8 cellular contexts compared by ENCODE assay signal in genomic region chr14:77037886-77038511, GRCh38. TPM values are rescaled to one million over a fixed set of nuclear protein-coding genes. Genes with fewer than 3 reads are reported as not detected.
DNase-seq lines count a peak whose midpoint lies in the region; ATAC-seq, FAIRE-seq and TF ChIP-seq lines count a peak whose summit lies in the region.

No MANE protein-coding gene starts in this region.

- 62% methylated on average over 21 of the region's 21 CpGs for WGBS in liver
- 65% methylated on average over 21 of the region's 21 CpGs for WGBS in HepG2 (ENCODE audit: low lambda C conversion rate)

- no peak for TF ChIP-seq EP300 in HepG2 (IDR thresholded peaks at IDR 0.05; ENCODE audit: low read depth in 2 of 2, low read length in 2 of 2)
- no peak for TF ChIP-seq EP300 in HepG2 (CRISPR knock-in tag; IDR thresholded peaks at IDR 0.05; ENCODE audit: borderline replicate concordance)

- in situ Hi-C loops in HepG2 (cut with HindIII; ENCODE audit: extremely low pct_ligation_motif_present, low pct_unique_long_range_greater_than_20kb), result no loop called here

- no peak for TF ChIP-seq POLR2A in HepG2 (IDR thresholded peaks at IDR 0.05; ENCODE audit: insufficient read depth in 1 of 2, low read depth in 2 of 2, low read length in 2 of 2)

- H3K27me3 ChIP-seq in liver (ENCODE audit: control insufficient read depth in 4 of 4, insufficient read depth in 4 of 4, low read length in 3 of 4) (no peaks in the 10 kb centered on the region), HepG2 (ENCODE audit: control insufficient read depth in 1 of 2, insufficient read depth in 2 of 2, low read length in 2 of 2) (no peaks in the 10 kb centered on the region), iPS-15b (ENCODE audit: control insufficient read depth, insufficient read depth, low read length) (peaks cover 3% of the 10 kb centered on the region)

- intact Hi-C loops in HepG2 (cut with micrococcal nuclease; ENCODE audit: unreplicated experiment), result no loop called here

- H3K9ac ChIP-seq in liver (ENCODE audit: low read depth in 1 of 2, low read length in 2 of 2), result no peak overlapping the region
- H3K9ac ChIP-seq in HepG2 (ENCODE audit: insufficient read depth, low read depth, low read length), result no peak overlapping the region
- H3K9ac ChIP-seq in iPS-15b (ENCODE audit: low read depth, low read length), result peak overlapping the region; percentile 2

- no peak for FAIRE-seq in HepG2 (lab: Jason Lieb, UNC)

- H2AFZ ChIP-seq in HepG2 (ENCODE audit: low read length), result no peak overlapping the region

- no peak overlapping the region for H3K4me2 ChIP-seq in HepG2 (ENCODE audit: low read depth, low read length)

- CTCF ChIA-PET in HepG2 (lab: Yijun Ruan, JAX; ENCODE audit: low intra/inter-chr PET ratio, low total read pairs), result no interaction called here

- TF ChIP-seq RAD21 in liver (IDR thresholded peaks at IDR 0.05) (no peak), HepG2 (CRISPR knock-in tag; IDR thresholded peaks at IDR 0.05) (no peak)

- no peak for TF ChIP-seq CTCF in liver (IDR thresholded peaks at IDR 0.05; ENCODE audit: low read depth, low read length, missing input control)
- TF ChIP-seq CTCF in HepG2 (CRISPR knock-in tag; IDR thresholded peaks at IDR 0.05), result no peak

- no peak for DNase-seq in HepG2 (ENCODE audit: low spot score)
- peak; percentile 28 to 31 for DNase-seq in activated T-helper 1 cell treated with anti-CD3 and anti-CD28 coated beads, Interleukin-2, amount 50 U/mL, for 16 hours (ENCODE audit: low read depth in 1 of 2, low spot score in 1 of 2)
- peak; percentile 53 for DNase-seq in stimulated activated CD8-positive, alpha-beta memory T cell treated with anti-CD3 and anti-CD28 coated beads, Interleukin-12 subunit alpha, Interleukin-12 subunit beta, amount 100 ng/mL, for 4 hours (ENCODE audit: low read depth)
- no peak for DNase-seq in NCI-H82 treated with DMSO at 0.1 percent for 48 hours (lab: John Stamatoyannopoulos, UW; ENCODE audit: unreplicated experiment)
- DNase-seq in NCI-H2081 (lab: John Stamatoyannopoulos, UW), result no peak

- H3K4me1 ChIP-seq in liver (ENCODE audit: control insufficient read depth in 4 of 4, insufficient read depth in 4 of 4, low read length in 3 of 4) (peaks cover 28 to 79% (median 64%) of the 10 kb centered on the region in 4 donors), HepG2 (ENCODE audit: insufficient read depth, low read length) (peaks cover 85% of the 10 kb centered on the region), iPS-15b (ENCODE audit: control insufficient read depth, insufficient read depth, low read length) (peaks cover 43% of the 10 kb centered on the region)

- H3K9me3 ChIP-seq in liver (ENCODE audit: control insufficient read depth in 4 of 4, low read length in 3 of 4), result no peaks in the 10 kb centered on the region
- H3K9me3 ChIP-seq in HepG2 (ENCODE audit: low read length), result no peaks in the 10 kb centered on the region
- no peaks in the 10 kb centered on the region for H3K9me3 ChIP-seq in iPS-15b (ENCODE audit: control insufficient read depth, insufficient read depth, low read length)

- H4K20me1 ChIP-seq in HepG2 (ENCODE audit: insufficient read depth, low read length), result no peaks in the 10 kb centered on the region

- no TSS peak for BruUV-seq in HepG2 (replicated peaks; lab: Mats Ljungman, UMichigan)

- H3K36me3 ChIP-seq in liver (ENCODE audit: control insufficient read depth in 4 of 4, insufficient read depth in 3 of 4, low read depth in 1 of 4, low read length in 3 of 4) (no peaks in the 10 kb centered on the region), HepG2 (replicated peaks in 1 of 2; ENCODE audit: control insufficient read depth in 1 of 2, insufficient read depth in 2 of 2, low read length in 2 of 2) (no peaks in the 10 kb centered on the region), iPS-15b (ENCODE audit: control insufficient read depth, insufficient read depth, low read length) (no peaks in the 10 kb centered on the region)

- no peaks in the 10 kb centered on the region for H3K79me2 ChIP-seq in HepG2 (ENCODE audit: insufficient read depth, low read length)

- H3K4me3 ChIP-seq in liver (ENCODE audit: low read depth in 1 of 3, low read length in 3 of 3), result no peak overlapping the region
- H3K4me3 ChIP-seq in HepG2 (replicated peaks in 1 of 3; ENCODE audit: insufficient read depth in 1 of 3, low read depth in 2 of 3, low read length in 3 of 3), result no peak overlapping the region
- peak overlapping the region; percentile 31 for H3K4me3 ChIP-seq in iPS-15b (ENCODE audit: low read depth, low read length)

- H3K27ac ChIP-seq in liver (ENCODE audit: low read depth in 1 of 2, low read length in 2 of 2), result peak overlapping the region; percentile 97 to 99
- H3K27ac ChIP-seq in HepG2 (ENCODE audit: extremely low read length, insufficient read depth, low read length), result no peak overlapping the region

- ATAC-seq in HepG2 (no peak), HG02981 (IDR thresholded peaks at IDR 0.05; ENCODE audit: unreplicated experiment) (no peak)

- POLR2A ChIA-PET in HepG2 (lab: Yijun Ruan, JAX), result no interaction called here

TF ChIP-seq in liver, 16 proteins besides CTCF, POLR2A, EP300 and RAD21 (continues in another document):
- no peak for TF ChIP-seq FOXA1 (IDR thresholded peaks at IDR 0.05)
- TF ChIP-seq GABPA (IDR thresholded peaks at IDR 0.05 in 1 of 2, conservative IDR thresholded peaks at IDR 0.05 in 1 of 2), result no peak

TF ChIP-seq in HepG2, 621 proteins besides CTCF, POLR2A, EP300 and RAD21 (continues in another document):
- TF ChIP-seq ZFYVE20 (CRISPR knock-in tag; IDR thresholded peaks at IDR 0.05; ENCODE audit: borderline replicate concordance, low read depth) (no peak), ZNF317 (CRISPR knock-in tag; IDR thresholded peaks at IDR 0.05) (no peak), ZBTB10 (CRISPR knock-in tag; IDR thresholded peaks at IDR 0.05; ENCODE audit: borderline replicate concordance) (no peak), SNRNP70 (IDR thresholded peaks at IDR 0.05; ENCODE audit: low read depth, low read length) (no peak), CCAR2 (optimal IDR thresholded peaks at IDR 0.05; ENCODE audit: low read depth, low read length) (no peak), ZFP36 (IDR thresholded peaks at IDR 0.05; ENCODE audit: borderline replicate concordance, low read depth, low read length, partially characterized antibody) (no peak)
- TF ChIP-seq, protein P1, sequence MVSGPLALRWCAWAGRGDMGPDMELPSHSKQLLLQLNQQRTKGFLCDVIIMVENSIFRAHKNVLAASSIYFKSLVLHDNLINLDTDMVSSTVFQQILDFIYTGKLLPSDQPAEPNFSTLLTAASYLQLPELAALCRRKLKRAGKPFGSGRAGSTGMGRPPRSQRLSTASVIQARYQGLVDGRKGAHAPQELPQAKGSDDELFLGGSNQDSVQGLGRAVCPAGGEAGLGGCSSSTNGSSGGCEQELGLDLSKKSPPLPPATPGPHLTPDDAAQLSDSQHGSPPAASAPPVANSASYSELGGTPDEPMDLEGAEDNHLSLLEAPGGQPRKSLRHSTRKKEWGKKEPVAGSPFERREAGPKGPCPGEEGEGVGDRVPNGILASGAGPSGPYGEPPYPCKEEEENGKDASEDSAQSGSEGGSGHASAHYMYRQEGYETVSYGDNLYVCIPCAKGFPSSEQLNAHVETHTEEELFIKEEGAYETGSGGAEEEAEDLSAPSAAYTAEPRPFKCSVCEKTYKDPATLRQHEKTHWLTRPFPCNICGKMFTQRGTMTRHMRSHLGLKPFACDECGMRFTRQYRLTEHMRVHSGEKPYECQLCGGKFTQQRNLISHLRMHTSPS (CRISPR knock-in tag; IDR thresholded peaks at IDR 0.05; ENCODE audit: low read depth), result no peak

RNA-seq across cellular contexts. Expression of gene IRF2BPL, which starts 9.5 kb away (rescaled TPM):
- total RNA-seq in liver (10 to 100 TPM in 1 of 2 donors, 1 to 10 TPM in 1; 7.6 to 15.8 TPM), HepG2 (2016; rRNA removed; fragmentation: Illumina TruSeq; extraction: Trizol) (6.2 and 8.4 TPM in 2 replicates)
- polyA plus RNA-seq in liver (1 to 10 TPM; 3.8 to 7.1 TPM), HepG2 (2011; rRNA removed) (6.6 and 7.8 TPM in 2 replicates)
- total RNA-seq in HepG2 (2016; cell fraction: cytosol; rRNA removed; fragmentation: Illumina TruSeq; extraction: Trizol; ENCODE audit: low read depth), result 0.88 and 1.1 TPM in 2 replicates
- 6.2 and 7.9 TPM in 2 replicates for total RNA-seq in HepG2 (2016; cell fraction: insoluble cytoplasmic fraction; rRNA removed; fragmentation: Illumina TruSeq; extraction: Trizol)
- total RNA-seq in HepG2 (2016; cell fraction: membrane; rRNA removed; fragmentation: Illumina TruSeq; extraction: Trizol), result 3.5 and 4.3 TPM in 2 replicates
- total RNA-seq in HepG2 (2016; cell fraction: nucleus; rRNA removed; fragmentation: Illumina TruSeq; extraction: Trizol), result 5.8 and 6.6 TPM in 2 replicates
- 6.1 and 8.5 TPM in 2 replicates for polyA plus RNA-seq in HepG2 (2011; cell fraction: cytosol; rRNA removed)
- polyA plus RNA-seq in HepG2 (2011; cell fraction: nucleus; rRNA removed), result 9.9 and 12.0 TPM in 2 replicates
- polyA plus RNA-seq in HepG2 (2012), result 13.5 and 21.1 TPM in 2 replicates
- 0.57 and 0.58 TPM in 2 replicates for polyA plus RNA-seq in HepG2 (2016; cell fraction: cytosol; fragmentation: Illumina TruSeq; extraction: Trizol; ENCODE audit: low read depth)
- 8.8 and 10.6 TPM in 2 replicates for polyA plus RNA-seq in HepG2 (2016; cell fraction: insoluble cytoplasmic fraction; fragmentation: Illumina TruSeq; extraction: Trizol; ENCODE audit: low read depth)
- 2.4 and 2.6 TPM in 2 replicates for polyA plus RNA-seq in HepG2 (2016; cell fraction: membrane; fragmentation: Illumina TruSeq; extraction: Trizol; ENCODE audit: low read depth)
- polyA plus RNA-seq in HepG2 (2016; cell fraction: nucleus; fragmentation: Illumina TruSeq; extraction: Trizol; ENCODE audit: insufficient read depth, low read depth), result 9.6 and 10.7 TPM in 2 replicates
- 5.2 and 20.2 TPM in 2 replicates for polyA minus RNA-seq in HepG2 (2011; rRNA and poly(A)+ RNA removed; ENCODE audit: low replicate concordance)
- polyA minus RNA-seq in HepG2 (2011; cell fraction: cytosol; rRNA and poly(A)+ RNA removed), result 14.8 and 18.3 TPM in 2 replicates
- polyA minus RNA-seq in HepG2 (2011; cell fraction: nucleus; rRNA and poly(A)+ RNA removed), result 5.8 and 8.6 TPM in 2 replicates

Comparison
In these comparisons a context has a peak if more than half of its experiments do, and no peak if none do; other contexts are left out.
1. DNase-seq: peak in activated T-helper 1 cell treated with anti-CD3 and anti-CD28 coated beads, Interleukin-2, amount 50 U/mL, for 16 hours (2 of 2) and stimulated activated CD8-positive, alpha-beta memory T cell treated with anti-CD3 and anti-CD28 coated beads, Interleukin-12 subunit alpha, Interleukin-12 subunit beta, amount 100 ng/mL, for 4 hours (single experiment); none in HepG2 (single experiment), NCI-H82 treated with DMSO at 0.1 percent for 48 hours (single experiment) and NCI-H2081 (0 of 2).